ENCODE assay signal across 7 cellular contexts in the genomic region with DNA sequence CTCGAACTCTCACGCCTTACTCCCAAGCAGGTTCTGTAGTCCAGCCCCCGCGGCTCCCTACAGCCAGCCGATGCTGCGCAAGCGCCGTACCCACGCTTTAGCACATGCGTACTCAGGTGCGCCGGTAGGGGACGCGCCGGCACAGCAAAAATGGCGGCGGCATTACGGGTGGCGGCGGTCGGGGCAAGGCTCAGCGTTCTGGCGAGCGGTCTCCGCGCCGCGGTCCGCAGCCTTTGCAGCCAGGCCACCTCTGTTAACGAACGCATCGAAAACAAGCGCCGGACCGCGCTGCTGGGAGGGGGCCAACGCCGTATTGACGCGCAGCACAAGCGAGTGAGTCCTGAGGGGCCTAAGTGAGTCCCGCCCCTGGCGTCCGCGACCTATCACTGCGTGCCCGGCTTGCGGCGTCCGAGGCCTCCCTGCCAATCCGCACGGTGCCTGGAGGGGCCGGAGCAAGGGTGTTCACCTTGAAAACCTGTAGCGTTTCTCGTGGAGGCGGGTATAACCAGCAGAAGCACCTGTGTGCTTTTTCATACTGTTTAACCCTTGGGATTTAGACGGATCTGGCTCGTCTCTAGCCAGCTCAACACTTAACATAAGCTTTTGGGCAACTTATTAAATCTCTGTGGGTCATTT. TPM values are rescaled to one million over a fixed set of nuclear protein-coding genes. Genes with fewer than 3 reads are reported as not detected.
DNase-seq lines count a peak whose midpoint lies in the region; ATAC-seq, FAIRE-seq and TF ChIP-seq lines count a peak whose summit lies in the region.

PCCB (plus strand) TSS at position 115 of the 636 bp plus-strand sequence; CDS start at position 151, 36 bp downstream.

- H3K27me3 Mint-ChIP-seq in T-helper 2 cell treated with Interferon-gamma antibody and Interleukin-4, amounts not matched to agents 5 μg/mL and 100 μg/mL, for 36 hours (ENCODE audit: low read depth), result no peaks in the 10 kb centered on the region
- H3K27me3 Mint-ChIP-seq in astrocyte (ENCODE audit: low read depth, unreplicated experiment), result no peaks in the 10 kb centered on the region

- peak; percentile 32 for TF ChIP-seq CTCF in astrocyte (IDR thresholded peaks at IDR 0.05; ENCODE audit: insufficient read depth, low read depth, low read length)

- H3K4me3 Mint-ChIP-seq in T-helper 2 cell treated with Interferon-gamma antibody and Interleukin-4, amounts not matched to agents 5 μg/mL and 100 μg/mL, for 36 hours, result peak within 1 kb of the TSS; percentile 87
- H3K4me3 Mint-ChIP-seq in astrocyte (ENCODE audit: unreplicated experiment), result peak within 1 kb of the TSS; percentile 92

- H3K27me3 ChIP-seq in astrocyte (ENCODE audit: insufficient read depth, low read length), result no peaks in the 10 kb centered on the region

- H3K9me3 ChIP-seq in astrocyte (ENCODE audit: insufficient read depth, low read depth, low read length), result no peaks in the 10 kb centered on the region

- H3K9me3 Mint-ChIP-seq in T-helper 2 cell treated with Interferon-gamma antibody and Interleukin-4, amounts not matched to agents 5 μg/mL and 100 μg/mL, for 36 hours, result no peaks in the 10 kb centered on the region
- H3K9me3 Mint-ChIP-seq in astrocyte (ENCODE audit: unreplicated experiment), result no peaks in the 10 kb centered on the region

- H3K79me2 ChIP-seq in astrocyte (ENCODE audit: insufficient read depth, low read length), result peaks cover 18% of the 10 kb centered on the region

- no peaks in the 10 kb centered on the region for H4K20me1 ChIP-seq in astrocyte (ENCODE audit: insufficient read depth, low read length)

- FAIRE-seq in astrocyte (lab: Jason Lieb, UNC), result no peak

- H2AFZ ChIP-seq in astrocyte (ENCODE audit: low read depth, low read length), result peak within 1 kb of the TSS; percentile 96

- H3K27ac ChIP-seq in astrocyte (ENCODE audit: low read depth, low read length), result peak within 1 kb of the TSS; percentile 89

- no peaks in the 10 kb centered on the region for H3K36me3 ChIP-seq in astrocyte (ENCODE audit: insufficient read depth, low read length)

- peak within 1 kb of the TSS; percentile 75 for H3K4me3 ChIP-seq in astrocyte (ENCODE audit: insufficient read depth, low read depth, low read length)

- H3K36me3 Mint-ChIP-seq in T-helper 2 cell treated with Interferon-gamma antibody and Interleukin-4, amounts not matched to agents 5 μg/mL and 100 μg/mL, for 36 hours (ENCODE audit: low read depth), result peaks cover 1% of the 10 kb centered on the region
- peaks cover 2% of the 10 kb centered on the region for H3K36me3 Mint-ChIP-seq in astrocyte (ENCODE audit: low read depth, unreplicated experiment)

- peak within 1 kb of the TSS; percentile 85 for H3K27ac Mint-ChIP-seq in T-helper 2 cell treated with Interferon-gamma antibody and Interleukin-4, amounts not matched to agents 5 μg/mL and 100 μg/mL, for 36 hours
- H3K27ac Mint-ChIP-seq in astrocyte (ENCODE audit: unreplicated experiment), result peak within 1 kb of the TSS; percentile 83

- peak within 1 kb of the TSS; percentile 95 for H3K4me2 ChIP-seq in astrocyte (ENCODE audit: low read length)

- peak; percentile 97 for ATAC-seq in GM18505 (IDR thresholded peaks at IDR 0.05; ENCODE audit: unreplicated experiment)
- ATAC-seq in HG02973 (IDR thresholded peaks at IDR 0.05; ENCODE audit: unreplicated experiment), result peak; percentile 98

- DNase-seq in NCI-H1930 (lab: John Stamatoyannopoulos, UW) (peak; percentile 86 to 90), astrocyte (ENCODE audit: low read depth) (peak; percentile 86), hepatic stellate cell (ENCODE audit: low spot score) (peak; percentile 96), renal cortical epithelial cell (ENCODE audit: low read depth) (peak; percentile 87)
- peak; percentile 91 for DNase-seq in T-helper 2 cell treated with Interferon-gamma antibody and Interleukin-4, amounts not matched to agents 5 μg/mL and 100 μg/mL, for 36 hours (ENCODE audit: low spot score)

- TF ChIP-seq POLR2A in GM18505 (IDR thresholded peaks at IDR 0.05; ENCODE audit: borderline replicate concordance, extremely low read depth, insufficient read depth, insufficient read length), result peak; percentile 87

- H3K4me1 ChIP-seq in astrocyte (ENCODE audit: insufficient read depth, low read length), result peaks cover 11% of the 10 kb centered on the region

- peak within 1 kb of the TSS; percentile 85 for H3K9ac ChIP-seq in astrocyte (ENCODE audit: low read length)

- peaks cover 13% of the 10 kb centered on the region for H3K4me1 Mint-ChIP-seq in T-helper 2 cell treated with Interferon-gamma antibody and Interleukin-4, amounts not matched to agents 5 μg/mL and 100 μg/mL, for 36 hours (ENCODE audit: low read depth)
- peaks cover 5% of the 10 kb centered on the region for H3K4me1 Mint-ChIP-seq in astrocyte (ENCODE audit: low read depth, unreplicated experiment)

RNA-seq across cellular contexts. Expression of gene PCCB, which starts in this region (rescaled TPM):
- 41.3 and 41.6 TPM in 2 replicates for total RNA-seq in astrocyte
- total RNA-seq in renal cortical epithelial cell, result 86.1 and 111 TPM in 2 replicates

Comparison
In these comparisons a context has a peak if more than half of its experiments do, and no peak if none do; other contexts are left out.
1. Peak in every context shown above with its lines: DNase-seq, ATAC-seq, H3K4me3 ChIP-seq and H3K27ac ChIP-seq.